9 cellular contexts compared by ENCODE assay signal in the genomic region with DNA sequence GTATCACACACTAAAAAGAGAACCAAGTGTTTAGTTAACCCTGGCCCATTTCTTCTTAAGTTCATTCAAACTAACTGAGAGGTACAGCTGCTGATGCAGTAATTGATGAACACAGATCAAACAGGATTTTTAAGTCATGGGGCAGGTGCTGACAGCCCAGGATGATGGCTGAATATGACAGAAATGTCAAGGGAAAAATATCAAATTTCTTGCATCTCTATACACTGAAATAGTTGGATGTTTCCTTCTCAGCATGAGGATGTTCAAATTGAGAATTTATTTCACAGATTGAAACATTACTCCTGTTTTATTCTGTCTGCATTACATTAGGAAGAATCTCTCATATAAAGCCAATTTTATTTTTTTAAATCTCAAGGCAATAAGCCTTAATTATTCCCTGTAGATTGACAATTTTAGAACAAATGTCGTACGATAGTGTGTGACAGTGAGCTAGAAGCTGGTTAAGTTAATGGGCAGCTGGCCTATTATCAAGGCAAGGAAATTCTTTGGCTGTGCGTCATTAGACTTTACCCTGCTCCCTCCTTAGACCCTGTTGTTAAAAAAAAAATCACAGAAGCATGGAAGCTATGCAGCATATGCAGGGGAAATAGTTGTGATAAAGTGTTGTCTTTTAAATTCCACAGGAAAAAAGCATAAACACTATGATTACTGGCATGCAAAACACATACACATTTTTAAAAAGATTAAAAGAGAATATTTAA.
DNase-seq lines count a peak whose midpoint lies in the region; ATAC-seq lines count a peak whose summit lies in the region.
"Had no signal": no experiment of that assay in that cellular context is flagged by ENCODE, and none has a peak within 500 bp of the region (broad histone marks: within the 10 kb centered on the region; RNA-seq: fewer than 3 reads in every experiment).

No MANE protein-coding gene starts in this region.

- DNase-seq in NCI-H82 (lab: John Stamatoyannopoulos, UW) (peak; percentile 54), NCI-H82 treated with DMSO at 0.1 percent for 48 hours (lab: John Stamatoyannopoulos, UW; ENCODE audit: unreplicated experiment) (no peak), SHP77 (lab: John Stamatoyannopoulos, UW) (peak; percentile 46 to 63), left ventricle myocardium superior (no peak), smooth muscle cell of the brain vasculature (ENCODE audit: low read depth, low spot score) (peak; percentile 37), pons (ENCODE audit: low spot score) (no peak)
- no peak for DNase-seq in activated effector memory CD4-positive, alpha-beta T cell treated with anti-CD3 and anti-CD28 coated beads, Interleukin-2, amount 50 U/mL, for 16 hours
- DNase-seq: anterior cingulate cortex had no signal

- intact Hi-C loops in left ventricle myocardium superior (cut with micrococcal nuclease) = no loop called here

- ATAC-seq in left ventricle myocardium superior (peak; percentile 57), GM19351 (IDR thresholded peaks at IDR 0.05; ENCODE audit: unreplicated experiment) (no peak)

Comparison
In these comparisons a context has a peak if more than half of its experiments do, and no peak if none do; other contexts are left out.
1. DNase-seq: peak in NCI-H82 (single experiment), SHP77 (2 of 2) and smooth muscle cell of the brain vasculature (single experiment); none in NCI-H82 treated with DMSO at 0.1 percent for 48 hours (single experiment), left ventricle myocardium superior (single experiment), pons (single experiment) and activated effector memory CD4-positive, alpha-beta T cell treated with anti-CD3 and anti-CD28 coated beads, Interleukin-2, amount 50 U/mL, for 16 hours (single experiment).